16 cellular contexts compared by ENCODE assay signal in the genomic region with DNA sequence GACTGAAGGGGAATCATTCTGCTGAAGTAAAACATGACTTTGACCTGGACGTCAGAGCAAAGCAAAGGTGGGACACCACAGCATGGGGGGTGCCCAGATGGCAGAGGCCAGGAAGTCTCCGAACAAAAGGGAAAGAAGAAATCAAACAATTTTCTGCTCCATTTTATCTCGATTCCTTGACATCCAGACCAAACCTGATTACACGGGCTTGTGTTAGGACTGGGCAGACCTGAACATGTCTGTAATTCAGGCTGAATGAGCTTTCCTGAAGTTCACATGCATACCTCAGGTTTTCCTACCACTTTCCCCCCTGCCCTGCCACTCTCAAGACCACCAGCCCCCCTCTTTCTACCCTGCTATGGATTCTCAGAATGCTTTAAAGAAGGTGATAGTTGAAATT. TPM values are rescaled to one million over a fixed set of nuclear protein-coding genes. Genes with fewer than 3 reads are reported as not detected.
A peak's percentile ranks its signal among the peaks of the same experiment; 100 is the strongest.
DNase-seq lines count a peak whose midpoint lies in the region; ATAC-seq and TF ChIP-seq lines count a peak whose summit lies in the region.
"Had no signal": no experiment of that assay in that cellular context is flagged by ENCODE, and none has a peak within 500 bp of the region (broad histone marks: within the 10 kb centered on the region; RNA-seq: fewer than 3 reads in every experiment).

No MANE protein-coding gene starts in this region.

- H2AFZ ChIP-seq in OCI-LY3 (ENCODE audit: low read depth, low read length), result no peak overlapping the region

- H3K36me3 Mint-ChIP-seq in Caco-2 (ENCODE audit: insufficient read depth, unreplicated experiment), result no peaks in the 10 kb centered on the region
- H3K36me3 Mint-ChIP-seq in neural crest cell (ENCODE audit: low read depth), result no peaks in the 10 kb centered on the region
- no peaks in the 10 kb centered on the region for H3K36me3 Mint-ChIP-seq in activated T-cell treated with anti-CD3 and anti-CD28 coated beads, Interleukin-2, amount 50 U/mL, for 4 hours (ENCODE audit: insufficient read depth)

- no peaks in the 10 kb centered on the region for H3K9me3 ChIP-seq in Caco-2
- H3K9me3 ChIP-seq in OCI-LY3 (ENCODE audit: insufficient read depth, low read length), result no peaks in the 10 kb centered on the region
- H3K9me3 ChIP-seq: BLaER1 treated with 17β-estradiol and CSF1 and Interleukin-3, amounts not matched to agents 10 nM and 100 nM had no signal

- H3K27ac Mint-ChIP-seq in Caco-2 (ENCODE audit: unreplicated experiment) (peak overlapping the region; percentile 32), neural crest cell (ENCODE audit: unreplicated experiment) (peak overlapping the region; percentile 15)

- intact Hi-C loops in Caco-2 (cut with micrococcal nuclease; ENCODE audit: unreplicated experiment), result no loop called here

- no peaks in the 10 kb centered on the region for H3K4me1 Mint-ChIP-seq in Caco-2 (ENCODE audit: low read depth, unreplicated experiment)
- peaks cover 30% of the 10 kb centered on the region for H3K4me1 Mint-ChIP-seq in neural crest cell
- no peaks in the 10 kb centered on the region for H3K4me1 Mint-ChIP-seq in activated T-cell treated with anti-CD3 and anti-CD28 coated beads, Interleukin-2, amount 50 U/mL, for 4 hours (ENCODE audit: low read depth)

- H3K9ac ChIP-seq in OCI-LY3 (ENCODE audit: low read length), result no peak overlapping the region
- H3K9ac ChIP-seq: BLaER1 treated with 17β-estradiol and CSF1 and Interleukin-3, amounts not matched to agents 10 nM and 100 nM had no signal

- ATAC-seq in activated T-cell treated with anti-CD3 and anti-CD28 coated beads, Interleukin-2, amount 50 U/mL, for 4 hours, result no peak
- ATAC-seq in HG03354 (IDR thresholded peaks at IDR 0.05; ENCODE audit: poor library complexity, severe bottlenecking, unreplicated experiment), result no peak

- H3K27ac ChIP-seq in OCI-LY3 (ENCODE audit: low read length), result no peak overlapping the region
- H3K27ac ChIP-seq in epithelial cell of prostate, result peak overlapping the region; percentile 83
- H3K27ac ChIP-seq: BLaER1 treated with 17β-estradiol and CSF1 and Interleukin-3, amounts not matched to agents 10 nM and 100 nM; HL-60 had no signal

- H3K4me2 ChIP-seq in OCI-LY3 (ENCODE audit: low read length), result peak overlapping the region; percentile 38; the same call in 1 of the 2 replicates

- no peak for DNase-seq in Caco-2
- DNase-seq in epithelial cell of prostate (ENCODE audit: low read depth, low spot score), result no peak
- DNase-seq in neural crest cell (ENCODE audit: low read depth, low spot score), result no peak
- DNase-seq in NCI-H187 treated with DMSO at 0.1 percent for 48 hours (lab: John Stamatoyannopoulos, UW), result no peak
- no peak for DNase-seq in T-helper 1 cell
- no peak for DNase-seq in activated T-cell treated with anti-CD3 and anti-CD28 coated beads, Interleukin-2, amount 50 U/mL, for 4 hours
- DNase-seq: KBM-7, NCI-H1092 treated with DMSO at 0.1 percent for 48 hours, NCI-H1694, NCI-H2171, NCI-H774, SHP77 treated with DMSO at 0.1 percent for 48 hours had no signal

- H3K4me3 Mint-ChIP-seq in Caco-2 (ENCODE audit: unreplicated experiment), result peak overlapping the region; percentile 74
- no peak overlapping the region for H3K4me3 Mint-ChIP-seq in neural crest cell
- H3K4me3 Mint-ChIP-seq in activated T-cell treated with anti-CD3 and anti-CD28 coated beads, Interleukin-2, amount 50 U/mL, for 4 hours, result no peak overlapping the region

- H3K27me3 Mint-ChIP-seq in Caco-2 (ENCODE audit: insufficient read depth, unreplicated experiment) (no peaks in the 10 kb centered on the region), neural crest cell (ENCODE audit: low read depth) (no peaks in the 10 kb centered on the region)
- H3K27me3 Mint-ChIP-seq in activated T-cell treated with anti-CD3 and anti-CD28 coated beads, Interleukin-2, amount 50 U/mL, for 4 hours (ENCODE audit: low read depth), result no peaks in the 10 kb centered on the region

- H3K4me3 ChIP-seq in Caco-2 (ENCODE audit: low read depth, low read length) (no peak overlapping the region), OCI-LY3 (ENCODE audit: low read length) (no peak overlapping the region)
- H3K4me3 ChIP-seq: BLaER1 treated with 17β-estradiol and CSF1 and Interleukin-3, amounts not matched to agents 10 nM and 100 nM had no signal

- no peaks in the 10 kb centered on the region for H3K4me1 ChIP-seq in Caco-2
- H3K4me1 ChIP-seq in OCI-LY3 (ENCODE audit: low read length), result peaks cover 19% of the 10 kb centered on the region

- H3K27me3 ChIP-seq in Caco-2 (replicated peaks; ENCODE audit: control insufficient read depth, insufficient read depth, low read length) (no peaks in the 10 kb centered on the region), OCI-LY3 (ENCODE audit: low read depth, low read length) (0 out of 2 replicates have a peak, but pooled peaks cover 3% of the 10 kb centered on the region)
- H3K27me3 ChIP-seq: BLaER1 treated with 17β-estradiol and CSF1 and Interleukin-3, amounts not matched to agents 10 nM and 100 nM had no signal

- H3K36me3 ChIP-seq in Caco-2 (ENCODE audit: control insufficient read depth, insufficient read depth, low read length), result no peaks in the 10 kb centered on the region
- no peaks in the 10 kb centered on the region for H3K36me3 ChIP-seq in OCI-LY3 (replicated peaks; ENCODE audit: low read depth, low read length)
- H3K36me3 ChIP-seq: BLaER1 treated with 17β-estradiol and CSF1 and Interleukin-3, amounts not matched to agents 10 nM and 100 nM had no signal

- CTCF ChIA-PET in Caco-2 (lab: Charles Lee), result interaction anchor here (1.0 kb wide), 1 partner anchor 8 kb away, joined by 3 read pairs; no protein-coding TSS in a partner anchor

- BruUV-seq in Caco-2 (replicated peaks; lab: Mats Ljungman, UMichigan), result no TSS peak

- H3K9me3 Mint-ChIP-seq in Caco-2 (ENCODE audit: unreplicated experiment) (no peaks in the 10 kb centered on the region), neural crest cell (no peaks in the 10 kb centered on the region)
- no peaks in the 10 kb centered on the region for H3K9me3 Mint-ChIP-seq in activated T-cell treated with anti-CD3 and anti-CD28 coated beads, Interleukin-2, amount 50 U/mL, for 4 hours

- H4K20me1 ChIP-seq in OCI-LY3 (ENCODE audit: insufficient read depth, low read length), result no peaks in the 10 kb centered on the region
- H4K20me1 ChIP-seq: BLaER1 treated with 17β-estradiol and CSF1 and Interleukin-3, amounts not matched to agents 10 nM and 100 nM had no signal

- no peaks in the 10 kb centered on the region for H3K79me2 ChIP-seq in OCI-LY3 (ENCODE audit: low read length)

- POLR2A ChIA-PET in Caco-2 (lab: Charles Lee), result no interaction called here

- TF ChIP-seq CTCF in Caco-2 (IDR thresholded peaks at IDR 0.05; ENCODE audit: insufficient read depth in 1 of 2, low read depth in 1 of 2, low read length in 1 of 2, severe bottlenecking in 1 of 2, unreplicated experiment in 1 of 2) (no peak), OCI-LY3 (IDR thresholded peaks at IDR 0.05; ENCODE audit: low read depth, low read length) (no peak), neural crest cell (conservative IDR thresholded peaks at IDR 0.05) (no peak)

RNA-seq across cellular contexts. Expression of a gene that starts 44.8 kb away (rescaled TPM):
- total RNA-seq in Caco-2 (2022) (7.4 and 10.5 TPM in 2 replicates), neural crest cell (101 and 107 TPM in 2 replicates)
- total RNA-seq in activated T-cell treated with anti-CD3 and anti-CD28 coated beads, Interleukin-2, amount 50 U/mL, for 4 hours, result under 1 TPM; 0.46 to 0.53 (median 0.46) TPM
